ENCODE assay signal across 24 cellular contexts in genomic region chr4:151715881-151716280, GRCh38.
"Had no signal": no experiment of that assay in that cellular context is flagged by ENCODE, and none has a peak within 500 bp of the region (broad histone marks: within the 10 kb centered on the region; RNA-seq: fewer than 3 reads in every experiment).

No MANE protein-coding gene starts in this region.

- H3K27me3 Mint-ChIP-seq: activated naive CD8-positive, alpha-beta T cell treated with anti-CD3 and anti-CD28 coated beads for 36 hours; activated T-cell treated with anti-CD3 and anti-CD28 coated beads, Interleukin-2, amount 50 U/mL, for 24 hours; dendritic cell treated with granulocyte-macrophage colony-stimulating factor and Interleukin-4, amounts not matched to agents 40 ng/mL and 50 ng/mL, for 4 days; naive B cell; stimulated activated memory B cell treated with anti-CD40 and anti-IgM and Interleukin-4, amounts not matched to agents 10 μg/mL and 1 μg/mL and 100 μg/mL, for 72 hours; T-cell had no signal

- H3K4me3 Mint-ChIP-seq: activated CD8-positive, alpha-beta T cell treated with anti-CD3 and anti-CD28 coated beads, Interleukin-2, amount 10 ng/mL, durations not matched to agents 7 days and 5 days; activated naive CD8-positive, alpha-beta T cell treated with anti-CD3 and anti-CD28 coated beads for 36 hours; activated T-cell treated with anti-CD3 and anti-CD28 coated beads, Interleukin-2, amount 50 U/mL, for 24 hours; dendritic cell treated with granulocyte-macrophage colony-stimulating factor and Interleukin-4, amounts not matched to agents 40 ng/mL and 50 ng/mL, for 4 days; naive B cell; neural crest cell; stimulated activated memory B cell treated with anti-CD40 and anti-IgM and Interleukin-4, amounts not matched to agents 10 μg/mL and 1 μg/mL and 100 μg/mL, for 72 hours; T-cell; T-helper 2 cell treated with Interferon-gamma antibody and Interleukin-4, amounts not matched to agents 5 μg/mL and 100 μg/mL, for 36 hours had no signal

- H3K27ac ChIP-seq: esophagus muscularis mucosa, sigmoid colon, stomach, upper lobe of left lung, WERI-Rb-1 had no signal

- H3K4me3 ChIP-seq: esophagus muscularis mucosa, mucosa of descending colon, sigmoid colon, smooth muscle cell, stomach, upper lobe of left lung had no signal

- H3K27me3 ChIP-seq: esophagus muscularis mucosa, sigmoid colon, stomach, upper lobe of left lung had no signal

- H3K9me3 Mint-ChIP-seq: activated naive CD8-positive, alpha-beta T cell treated with anti-CD3 and anti-CD28 coated beads for 36 hours; activated T-cell treated with anti-CD3 and anti-CD28 coated beads, Interleukin-2, amount 50 U/mL, for 24 hours; dendritic cell treated with granulocyte-macrophage colony-stimulating factor and Interleukin-4, amounts not matched to agents 40 ng/mL and 50 ng/mL, for 4 days; naive B cell; neural crest cell; stimulated activated memory B cell treated with anti-CD40 and anti-IgM and Interleukin-4, amounts not matched to agents 10 μg/mL and 1 μg/mL and 100 μg/mL, for 72 hours; T-cell; T-helper 2 cell treated with Interferon-gamma antibody and Interleukin-4, amounts not matched to agents 5 μg/mL and 100 μg/mL, for 36 hours had no signal

- H3K9me3 ChIP-seq: esophagus muscularis mucosa, mucosa of descending colon, sigmoid colon, stomach, upper lobe of left lung had no signal

- H3K4me1 ChIP-seq: sigmoid colon, stomach, upper lobe of left lung had no signal

- H3K36me3 Mint-ChIP-seq: activated naive CD8-positive, alpha-beta T cell treated with anti-CD3 and anti-CD28 coated beads for 36 hours had no signal

- H3K27ac Mint-ChIP-seq: activated CD8-positive, alpha-beta T cell treated with anti-CD3 and anti-CD28 coated beads, Interleukin-2, amount 10 ng/mL, durations not matched to agents 7 days and 5 days; activated naive CD8-positive, alpha-beta T cell treated with anti-CD3 and anti-CD28 coated beads for 36 hours; activated T-cell treated with anti-CD3 and anti-CD28 coated beads, Interleukin-2, amount 50 U/mL, for 24 hours; dendritic cell treated with granulocyte-macrophage colony-stimulating factor and Interleukin-4, amounts not matched to agents 40 ng/mL and 50 ng/mL, for 4 days; naive B cell; stimulated activated memory B cell treated with anti-CD40 and anti-IgM and Interleukin-4, amounts not matched to agents 10 μg/mL and 1 μg/mL and 100 μg/mL, for 72 hours; T-cell; T-helper 2 cell treated with Interferon-gamma antibody and Interleukin-4, amounts not matched to agents 5 μg/mL and 100 μg/mL, for 36 hours had no signal

- DNase-seq: activated CD4-positive, alpha-beta T cell treated with anti-CD3 and anti-CD28 coated beads for 1 hour; activated CD4-positive, alpha-beta T cell treated with anti-CD3 and anti-CD28 coated beads, Interleukin-2, amount 50 U/mL, for 1 hour; activated CD8-positive, alpha-beta T cell treated with anti-CD3 and anti-CD28 coated beads, Interleukin-2, amount 10 ng/mL, durations not matched to agents 7 days and 5 days; activated naive CD4-positive, alpha-beta T cell treated with Interleukin-2 at 50 U/mL for 16 hours; activated naive CD8-positive, alpha-beta T cell treated with anti-CD3 and anti-CD28 coated beads for 36 hours; activated T-cell treated with anti-CD3 and anti-CD28 coated beads, Interleukin-2, amount 50 U/mL, for 24 hours; effector memory CD4-positive, alpha-beta T cell; mesendoderm; mucosa of descending colon; naive B cell; occipital lobe; sigmoid colon; stimulated activated CD4-positive, alpha-beta T cell treated with anti-CD3 and anti-CD28 coated beads, Interleukin-15, amount 100 ng/mL, for 24 hours; stomach; T-cell; upper lobe of left lung; WERI-Rb-1 had no signal

- ATAC-seq: activated CD8-positive, alpha-beta T cell treated with anti-CD3 and anti-CD28 coated beads, Interleukin-2, amount 10 ng/mL, durations not matched to agents 7 days and 5 days; mucosa of descending colon; SK-N-SH treated with all-trans-retinoic acid at 6 μM for 48 hours; stimulated activated memory B cell treated with anti-CD40 and anti-IgM and Interleukin-4, amounts not matched to agents 10 μg/mL and 1 μg/mL and 100 μg/mL, for 72 hours; T-cell had no signal

- H3K4me1 Mint-ChIP-seq: activated naive CD8-positive, alpha-beta T cell treated with anti-CD3 and anti-CD28 coated beads for 36 hours; naive B cell; stimulated activated memory B cell treated with anti-CD40 and anti-IgM and Interleukin-4, amounts not matched to agents 10 μg/mL and 1 μg/mL and 100 μg/mL, for 72 hours; T-cell had no signal
